In genomic region chr2:20222769-20223344, GRCh38 we compare ENCODE assay signal across 9 cellular contexts. TPM values are rescaled to one million over a fixed set of nuclear protein-coding genes. Genes with fewer than 3 reads are reported as not detected.
DNase-seq lines count a peak whose midpoint lies in the region; ATAC-seq and TF ChIP-seq lines count a peak whose summit lies in the region.
"Had no signal": no experiment of that assay in that cellular context is flagged by ENCODE, and none has a peak within 500 bp of the region (broad histone marks: within the 10 kb centered on the region; RNA-seq: fewer than 3 reads in every experiment).

No MANE protein-coding gene starts in this region.

- DNase-seq in BJ (ENCODE audit: low read depth) (no peak), mammary epithelial cell (peak; percentile 60), naive B cell (no peak), GM03348 (ENCODE audit: low spot score) (no peak), NCI-H146 treated with DMSO at 0.1 percent for 48 hours (lab: John Stamatoyannopoulos, UW; ENCODE audit: unreplicated experiment) (no peak), SHP77 (lab: John Stamatoyannopoulos, UW) (no peak), globus pallidus (ENCODE audit: low spot score) (no peak)

- H3K27ac Mint-ChIP-seq in naive B cell = no peak overlapping the region

- no peak overlapping the region for H2AFZ ChIP-seq in mammary epithelial cell (ENCODE audit: low read depth, low read length)

- peaks cover 91% of the 10 kb centered on the region for H3K79me2 ChIP-seq in mammary epithelial cell (ENCODE audit: insufficient read depth, low read length)

- peak overlapping the region; percentile 84 for H3K9ac ChIP-seq in mammary epithelial cell (ENCODE audit: insufficient read depth, low read length)

- TF ChIP-seq CTCF in BJ (IDR thresholded peaks at IDR 0.05; ENCODE audit: insufficient read depth, low read depth, low read length) (no peak), mammary epithelial cell (conservative IDR thresholded peaks at IDR 0.05 in 1 of 2, IDR thresholded peaks at IDR 0.05 in 1 of 2; ENCODE audit: extremely low read depth in 1 of 2, insufficient read depth in 1 of 2, low read depth in 1 of 2, low read length in 2 of 2) (peak; percentile 4 to 14)

- peaks cover 1% of the 10 kb centered on the region; the same call in 1 of the 2 replicates for H3K36me3 ChIP-seq in BJ (ENCODE audit: control insufficient read depth, insufficient read depth, low read length)
- peaks cover 14% of the 10 kb centered on the region for H3K36me3 ChIP-seq in mammary epithelial cell (ENCODE audit: insufficient read depth, low read length)
- H3K36me3 ChIP-seq: MG63 had no signal

- dilution Hi-C loops in mammary epithelial cell (cut with HindIII; ENCODE audit: low sequenced_read_pairs) = no loop called here

- POLR2A ChIA-PET in BJ (lab: Charles Lee) = no interaction called here

- in situ Hi-C loops in mammary epithelial cell (cut with MboI; ENCODE audit: low sequenced_read_pairs in 2 of 2) = no loop called here

- H3K27me3 ChIP-seq in BJ (ENCODE audit: control insufficient read depth, insufficient read depth, low read length) (no peaks in the 10 kb centered on the region), mammary epithelial cell (ENCODE audit: insufficient read depth, low read length) (no peaks in the 10 kb centered on the region)
- H3K27me3 ChIP-seq: MG63 had no signal

- H3K4me1 Mint-ChIP-seq in naive B cell = peaks cover 7 to 15% (median 8%) of the 10 kb centered on the region in 3 donors

- BruUV-seq in mammary epithelial cell (replicated peaks; lab: Mats Ljungman, UMichigan) = TSS peak; percentile 30

- ATAC-seq in HG03175 (IDR thresholded peaks at IDR 0.05; ENCODE audit: unreplicated experiment) = peak; percentile 1
- no peak for ATAC-seq in naive B cell (ENCODE audit: low read depth in 2 of 2)

- intact Hi-C loops in mammary epithelial cell (cut with micrococcal nuclease) = loop anchor here (1.0 to 2.0 kb wide), 2 partner anchors 9 to 16 kb away; no protein-coding TSS in a partner anchor

- H3K4me1 ChIP-seq in mammary epithelial cell (ENCODE audit: insufficient read depth, low read length) = peaks cover 53% of the 10 kb centered on the region

- H3K9me3 ChIP-seq in mammary epithelial cell (replicated peaks; ENCODE audit: insufficient read depth, low read length) = no peaks in the 10 kb centered on the region
- H3K9me3 ChIP-seq: MG63 had no signal

- 3% methylated on average over 12 of the region's 19 CpGs for WGBS in mammary epithelial cell (ENCODE audit: low coverage, missing lambda C conversion rate)

- H4K20me1 ChIP-seq in mammary epithelial cell (ENCODE audit: insufficient read depth, low read length) = no peaks in the 10 kb centered on the region

- H3K36me3 Mint-ChIP-seq in naive B cell = no peaks in the 10 kb centered on the region

- peak overlapping the region; percentile 25 to 82 (median 66) for H3K4me3 Mint-ChIP-seq in naive B cell

- peak overlapping the region; percentile 60 for H3K4me3 ChIP-seq in BJ (ENCODE audit: low read depth, low read length)
- H3K4me3 ChIP-seq in mammary epithelial cell (replicated peaks in 1 of 3; ENCODE audit: insufficient read depth in 1 of 3, low read depth in 2 of 3, low read length in 3 of 3) = peak overlapping the region; percentile 72 to 91 (median 88)

- peak overlapping the region; percentile 70 for H3K27ac ChIP-seq in mammary epithelial cell (ENCODE audit: insufficient read depth, low read depth, low read length)

- H3K4me2 ChIP-seq in mammary epithelial cell (ENCODE audit: insufficient read depth, low read depth, low read length) = peak overlapping the region; percentile 93

- CTCF ChIA-PET in BJ (lab: Yijun Ruan, JAX) = interaction anchor here (0.6 to 7.0 kb wide), 4 partner anchors 15 to 87 kb away, joined by 3 to 83 read pairs (median 4); no protein-coding TSS in a partner anchor
- CTCF ChIA-PET in mammary epithelial cell (lab: Charles Lee; ENCODE audit: low non-redundant PET) = interaction anchor here (0.6 to 0.7 kb wide), 2 partner anchors 13 to 120 kb away, joined by 4 to 5 read pairs; no protein-coding TSS in a partner anchor

- H3K9me3 Mint-ChIP-seq in naive B cell = no peaks in the 10 kb centered on the region

- H3K27me3 Mint-ChIP-seq in naive B cell = peaks cover 38 to 51% (median 43%) of the 10 kb centered on the region in 3 donors

RNA-seq across cellular contexts. Expression of gene SDC1, which starts 2.1 kb away (rescaled TPM):
- polyA plus RNA-seq in BJ (2011; rRNA removed) = 32.0 and 42.0 TPM in 2 replicates
- 12.0 and 23.1 TPM in 2 replicates for polyA minus RNA-seq in BJ (2011; rRNA and poly(A)+ RNA removed)
- total RNA-seq in mammary epithelial cell = 1,000 to 10,000 TPM in 1 of 2 donors, 100 to 1,000 TPM in 1; 574 to 1,408 TPM
- polyA plus RNA-seq in mammary epithelial cell = 1,215 TPM
- 602 TPM for polyA minus RNA-seq in mammary epithelial cell
- polyA plus RNA-seq in naive B cell (ENCODE audit: low read depth in 6 of 6) = not detected

Comparison
In these comparisons a context has a peak if more than half of its experiments do, and no peak if none do; other contexts are left out.
1. RNA of gene SDC1, which starts 2.1 kb away (polyA plus RNA-seq): 1,215 TPM in mammary epithelial cell (single experiment) and 32.0 to 42.0 TPM in BJ; not detected in naive B cell; every median in the first group is over 10 times any median in the second.